Comparison of ENCODE assay signal across 18 cellular contexts in genomic region chr14:91793704-91794103, GRCh38.
DNase-seq lines count a peak whose midpoint lies in the region; ATAC-seq lines count a peak whose summit lies in the region.
"Had no signal": no experiment of that assay in that cellular context is flagged by ENCODE, and none has a peak within 500 bp of the region (broad histone marks: within the 10 kb centered on the region; RNA-seq: fewer than 3 reads in every experiment).

No MANE protein-coding gene starts in this region.

- no peak for ATAC-seq in activated T-cell treated with anti-CD3 and anti-CD28 coated beads, Interleukin-2, amount 50 U/mL, for 4 hours
- no peak for ATAC-seq in activated CD8-positive, alpha-beta T cell treated with anti-CD3 and anti-CD28 coated beads, Interleukin-2, amount 10 ng/mL, durations not matched to agents 7 days and 5 days
- no peak for ATAC-seq in naive thymus-derived CD8-positive, alpha-beta T cell
- ATAC-seq in left ventricle myocardium superior = no peak
- ATAC-seq: PC-3 had no signal

- CTCF ChIA-PET in CD8-positive, alpha-beta memory T cell (lab: Charles Lee) = no interaction called here
- CTCF ChIA-PET in activated CD8-positive, alpha-beta T cell treated with anti-CD3 and anti-CD28 coated beads, Interleukin-2, amount 10 ng/mL, durations not matched to agents 7 days and 5 days (lab: Charles Lee) = interaction anchor here (1.1 kb wide), 1 partner anchor 118 kb away, joined by 3 read pairs; no protein-coding TSS in a partner anchor

- H3K27ac Mint-ChIP-seq in CD8-positive, alpha-beta memory T cell = peak overlapping the region; percentile 27 to 87 (median 76)
- peak overlapping the region; percentile 16 for H3K27ac Mint-ChIP-seq in activated CD8-positive, alpha-beta T cell treated with anti-CD3 and anti-CD28 coated beads, Interleukin-2, amount 10 ng/mL, durations not matched to agents 7 days and 5 days
- H3K27ac Mint-ChIP-seq in naive thymus-derived CD8-positive, alpha-beta T cell = peak overlapping the region in 6 of 10 donors; percentile 13 to 77 (median 62)

- no peaks in the 10 kb centered on the region for H3K9me3 Mint-ChIP-seq in activated T-cell treated with anti-CD3 and anti-CD28 coated beads, Interleukin-2, amount 50 U/mL, for 4 hours
- H3K9me3 Mint-ChIP-seq in CD8-positive, alpha-beta memory T cell = no peaks in the 10 kb centered on the region
- no peaks in the 10 kb centered on the region for H3K9me3 Mint-ChIP-seq in activated CD8-positive, alpha-beta T cell treated with anti-CD3 and anti-CD28 coated beads, Interleukin-2, amount 10 ng/mL, durations not matched to agents 7 days and 5 days (ENCODE audit: insufficient read depth)
- H3K9me3 Mint-ChIP-seq in naive thymus-derived CD8-positive, alpha-beta T cell = peaks cover 0 to 1% (median 0%) of the 10 kb centered on the region in 9 donors

- POLR2A ChIA-PET in CD8-positive, alpha-beta memory T cell (lab: Charles Lee) = interaction anchor here (0.6 to 1.2 kb wide), 2 partner anchors 11 to 224 kb away, joined by 3 to 4 read pairs; no protein-coding TSS in a partner anchor
- POLR2A ChIA-PET in activated CD8-positive, alpha-beta T cell treated with anti-CD3 and anti-CD28 coated beads, Interleukin-2, amount 10 ng/mL, durations not matched to agents 7 days and 5 days (lab: Charles Lee) = no interaction called here
- POLR2A ChIA-PET in naive thymus-derived CD8-positive, alpha-beta T cell (lab: Charles Lee) = no interaction called here

- H3K4me1 Mint-ChIP-seq in activated T-cell treated with anti-CD3 and anti-CD28 coated beads, Interleukin-2, amount 50 U/mL, for 4 hours (ENCODE audit: low read depth) = peaks cover 18% of the 10 kb centered on the region
- peaks cover 35 to 42% (median 35%) of the 10 kb centered on the region in 3 donors for H3K4me1 Mint-ChIP-seq in CD8-positive, alpha-beta memory T cell
- H3K4me1 Mint-ChIP-seq in activated CD8-positive, alpha-beta T cell treated with anti-CD3 and anti-CD28 coated beads, Interleukin-2, amount 10 ng/mL, durations not matched to agents 7 days and 5 days (ENCODE audit: low read depth) = peaks cover 19% of the 10 kb centered on the region
- peaks cover 6 to 14% (median 11%) of the 10 kb centered on the region in 4 donors for H3K4me1 Mint-ChIP-seq in naive thymus-derived CD8-positive, alpha-beta T cell

- H3K4me3 Mint-ChIP-seq in activated T-cell treated with anti-CD3 and anti-CD28 coated beads, Interleukin-2, amount 50 U/mL, for 4 hours = peak overlapping the region; percentile 9
- peak overlapping the region in 2 of 7 donors; percentile 16 to 37 for H3K4me3 Mint-ChIP-seq in CD8-positive, alpha-beta memory T cell
- H3K4me3 Mint-ChIP-seq in activated CD8-positive, alpha-beta T cell treated with anti-CD3 and anti-CD28 coated beads, Interleukin-2, amount 10 ng/mL, durations not matched to agents 7 days and 5 days = no peak overlapping the region
- H3K4me3 Mint-ChIP-seq in naive thymus-derived CD8-positive, alpha-beta T cell = no peak overlapping the region

- peaks cover 18% of the 10 kb centered on the region for H3K36me3 ChIP-seq in CD8-positive, alpha-beta memory T cell (ENCODE audit: insufficient read depth, low read length)
- H3K36me3 ChIP-seq: BLaER1 had no signal

- H3K27me3 Mint-ChIP-seq in activated T-cell treated with anti-CD3 and anti-CD28 coated beads, Interleukin-2, amount 50 U/mL, for 4 hours (ENCODE audit: low read depth) = no peaks in the 10 kb centered on the region
- no peaks in the 10 kb centered on the region for H3K27me3 Mint-ChIP-seq in CD8-positive, alpha-beta memory T cell
- no peaks in the 10 kb centered on the region for H3K27me3 Mint-ChIP-seq in activated CD8-positive, alpha-beta T cell treated with anti-CD3 and anti-CD28 coated beads, Interleukin-2, amount 10 ng/mL, durations not matched to agents 7 days and 5 days (ENCODE audit: low read depth)
- H3K27me3 Mint-ChIP-seq in naive thymus-derived CD8-positive, alpha-beta T cell = no peaks in the 10 kb centered on the region

- no peak overlapping the region for H3K4me3 ChIP-seq in CD8-positive, alpha-beta memory T cell (ENCODE audit: low read length)
- H3K4me3 ChIP-seq: BLaER1 had no signal

- H3K27me3 ChIP-seq in CD8-positive, alpha-beta memory T cell (ENCODE audit: insufficient read depth, low read length, poor library complexity, severe bottlenecking) = no peaks in the 10 kb centered on the region
- H3K27me3 ChIP-seq: BLaER1 had no signal

- no peak overlapping the region for H3K27ac ChIP-seq in CD8-positive, alpha-beta memory T cell (ENCODE audit: low read depth, low read length)
- H3K27ac ChIP-seq: BLaER1 had no signal

- H3K9me3 ChIP-seq in CD8-positive, alpha-beta memory T cell (ENCODE audit: low read length) = no peaks in the 10 kb centered on the region

- no peak for DNase-seq in activated T-cell treated with anti-CD3 and anti-CD28 coated beads, Interleukin-2, amount 50 U/mL, for 4 hours
- DNase-seq in activated T-cell treated with anti-CD3 and anti-CD28 coated beads for 4 hours (no peak), left ventricle myocardium superior (no peak), NCI-H2081 (lab: John Stamatoyannopoulos, UW) (no peak), foreskin melanocyte (no peak)
- no peak for DNase-seq in CD8-positive, alpha-beta memory T cell
- DNase-seq in activated CD8-positive, alpha-beta T cell treated with anti-CD3 and anti-CD28 coated beads, Interleukin-2, amount 10 ng/mL, durations not matched to agents 7 days and 5 days = no peak
- no peak for DNase-seq in naive thymus-derived CD8-positive, alpha-beta T cell
- DNase-seq: DND-41, KG1, NCI-H1694 treated with DMSO at 0.1 percent for 48 hours, NCI-H2227 treated with DMSO at 0.1 percent for 48 hours, NCI-H524, NCI-H82, PC-3, RPMI8226, SHP77 treated with DMSO at 0.1 percent for 48 hours had no signal

- intact Hi-C loops in left ventricle myocardium superior (cut with micrococcal nuclease) = no loop called here

- peaks cover 4% of the 10 kb centered on the region for H3K4me1 ChIP-seq in CD8-positive, alpha-beta memory T cell (ENCODE audit: insufficient read depth, low read length)
- H3K4me1 ChIP-seq: BLaER1 had no signal

- H3K36me3 Mint-ChIP-seq in activated T-cell treated with anti-CD3 and anti-CD28 coated beads, Interleukin-2, amount 50 U/mL, for 4 hours (ENCODE audit: insufficient read depth) = peaks cover 34% of the 10 kb centered on the region
- peaks cover 6 to 75% (median 30%) of the 10 kb centered on the region in 3 donors for H3K36me3 Mint-ChIP-seq in CD8-positive, alpha-beta memory T cell
- H3K36me3 Mint-ChIP-seq in activated CD8-positive, alpha-beta T cell treated with anti-CD3 and anti-CD28 coated beads, Interleukin-2, amount 10 ng/mL, durations not matched to agents 7 days and 5 days (ENCODE audit: low read depth) = peaks cover 59% of the 10 kb centered on the region
- H3K36me3 Mint-ChIP-seq in naive thymus-derived CD8-positive, alpha-beta T cell = peaks cover 9 to 81% (median 44%) of the 10 kb centered on the region in 3 donors

Comparison
In these comparisons a context has a peak if more than half of its experiments do, and no peak if none do; other contexts are left out.
1. H3K27ac Mint-ChIP-seq: peak in every context shown above with its lines; median percentile 76 in CD8-positive, alpha-beta memory T cell; 62 in naive thymus-derived CD8-positive, alpha-beta T cell; 16 in activated CD8-positive, alpha-beta T cell treated with anti-CD3 and anti-CD28 coated beads, Interleukin-2, amount 10 ng/mL, durations not matched to agents 7 days and 5 days.